ENCODE assay signal across 14 cellular contexts in genomic region chr15:37134244-37134643, GRCh38. TPM values are rescaled to one million over a fixed set of nuclear protein-coding genes. Genes with fewer than 3 reads are reported as not detected.
DNase-seq lines count a peak whose midpoint lies in the region; ATAC-seq, FAIRE-seq and TF ChIP-seq lines count a peak whose summit lies in the region.
"Had no signal": no experiment of that assay in that cellular context is flagged by ENCODE, and none has a peak within 500 bp of the region (broad histone marks: within the 10 kb centered on the region; RNA-seq: fewer than 3 reads in every experiment).

No MANE protein-coding gene starts in this region.

- no peak overlapping the region for H3K4me2 ChIP-seq in HCT116 (ENCODE audit: low read length)

- H2AFZ ChIP-seq in HCT116 (ENCODE audit: low read depth, low read length, poor library complexity, severe bottlenecking) = peak overlapping the region; percentile 90

- H3K9ac ChIP-seq in HCT116 (ENCODE audit: low read length) (no peak overlapping the region), rectal smooth muscle tissue (ENCODE audit: low read length) (no peak overlapping the region)

- TF ChIP-seq CTCF in HCT116 (IDR thresholded peaks at IDR 0.05 in 2 of 3, conservative IDR thresholded peaks at IDR 0.05 in 1 of 3; ENCODE audit: borderline replicate concordance in 1 of 3, insufficient read depth in 1 of 3, low read depth in 2 of 3, low read length in 2 of 3) (no peak), WTC11 (IDR thresholded peaks at IDR 0.05) (0 out of 2 replicates have a peak, but pooled peaks have one; percentile 15)

- no peaks in the 10 kb centered on the region for H3K27me3 ChIP-seq in HCT116 (ENCODE audit: insufficient read depth, low read length)
- no peaks in the 10 kb centered on the region for H3K27me3 ChIP-seq in rectal smooth muscle tissue (ENCODE audit: control insufficient read depth, insufficient read depth, low read length)
- H3K27me3 ChIP-seq: Peyer's patch had no signal

- RAD21 ChIA-PET in HCT116 (lab: Charles Lee; ENCODE audit: low non-redundant PET in 1 of 2, low total read pairs in 2 of 2, uncharacterized antibody in 2 of 2, unreplicated experiment in 2 of 2) = interaction anchor here in 1 of 2 experiments (0.8 kb wide), 1 partner anchor 1083 kb away, joined by 3 read pairs; no protein-coding TSS in a partner anchor

- no peaks in the 10 kb centered on the region for H3K36me3 ChIP-seq in HCT116 (ENCODE audit: control insufficient read depth in 1 of 2, insufficient read depth in 2 of 2, low read length in 2 of 2)
- no peaks in the 10 kb centered on the region for H3K36me3 ChIP-seq in rectal smooth muscle tissue (ENCODE audit: control insufficient read depth, insufficient read depth, low read length)
- H3K36me3 ChIP-seq: HAP-1, Peyer's patch had no signal

- H3K27ac ChIP-seq in HCT116 (ENCODE audit: low read depth, low read length) (no peak overlapping the region), rectal smooth muscle tissue (ENCODE audit: low read depth, low read length) (peak overlapping the region; percentile 57)
- H3K27ac ChIP-seq: Peyer's patch had no signal

- ATAC-seq in HCT116 = no peak
- ATAC-seq in WTC11 = no peak
- ATAC-seq in GM19455 (IDR thresholded peaks at IDR 0.05; ENCODE audit: unreplicated experiment) = no peak
- ATAC-seq in GM19452 (IDR thresholded peaks at IDR 0.05; ENCODE audit: unreplicated experiment) = no peak

- H3K36me3 Mint-ChIP-seq in WTC11 = no peaks in the 10 kb centered on the region
- H3K36me3 Mint-ChIP-seq: CD4-positive, CD25-positive, alpha-beta regulatory T cell; IgD-negative memory B cell had no signal

- no peak for TF ChIP-seq RAD21 in HCT116 (IDR thresholded peaks at IDR 0.05; ENCODE audit: low read depth)

- CTCF ChIA-PET in HCT116 (lab: Charles Lee) (interaction anchor here (0.8 to 3.8 kb wide), 10 partner anchors 10 to 1845 kb away, joined by 3 to 27 read pairs (median 4); no protein-coding TSS in a partner anchor), WTC11 (lab: Charles Lee) (interaction anchor here (0.6 to 1.3 kb wide), 10 partner anchors 16 to 266 kb away, joined by 3 to 5 read pairs (median 3); no protein-coding TSS in a partner anchor)

- no peaks in the 10 kb centered on the region for H3K79me2 ChIP-seq in HCT116 (ENCODE audit: insufficient read depth, low read length)

- no peak overlapping the region for H3K27ac Mint-ChIP-seq in WTC11
- H3K27ac Mint-ChIP-seq: CD4-positive, CD25-positive, alpha-beta regulatory T cell; IgD-negative memory B cell had no signal

- no peaks in the 10 kb centered on the region for H3K4me1 ChIP-seq in HCT116 (ENCODE audit: control insufficient read depth in 1 of 2, insufficient read depth in 2 of 2, low read length in 2 of 2)
- H3K4me1 ChIP-seq in rectal smooth muscle tissue (ENCODE audit: control insufficient read depth, insufficient read depth, low read length) = peaks cover 9% of the 10 kb centered on the region
- H3K4me1 ChIP-seq: Peyer's patch had no signal

- TF ChIP-seq POLR2A in HCT116 (IDR thresholded peaks at IDR 0.05; ENCODE audit: borderline replicate concordance, extremely low read depth, insufficient read depth, insufficient read length) = no peak

- H3K27me3 Mint-ChIP-seq in WTC11 (ENCODE audit: low read depth) = no peaks in the 10 kb centered on the region

- FAIRE-seq in G401.6 (lab: Jason Lieb, UNC) = peak; percentile 8

- H3K9me3 Mint-ChIP-seq in WTC11 = no peaks in the 10 kb centered on the region
- H3K9me3 Mint-ChIP-seq: CD4-positive, CD25-positive, alpha-beta regulatory T cell; IgD-negative memory B cell had no signal

- intact Hi-C loops in HCT116 (cut with micrococcal nuclease) = loop anchor here (1.0 to 10.0 kb wide), 4 partner anchors 251 to 1615 kb away; no protein-coding TSS in a partner anchor

- H3K4me3 Mint-ChIP-seq in WTC11 = no peak overlapping the region
- H3K4me3 Mint-ChIP-seq: CD4-positive, CD25-positive, alpha-beta regulatory T cell; IgD-negative memory B cell had no signal

- H3K4me3 ChIP-seq in HCT116 (replicated peaks in 1 of 2; ENCODE audit: low read depth in 1 of 2, low read length in 2 of 2) (no peak overlapping the region), rectal smooth muscle tissue (ENCODE audit: low read length) (no peak overlapping the region)
- H3K4me3 ChIP-seq: HAP-1, Peyer's patch had no signal

- H3K9me3 ChIP-seq in HCT116 (ENCODE audit: control insufficient read depth in 1 of 2, insufficient read depth in 1 of 2, low read depth in 1 of 2, low read length in 2 of 2) = no peaks in the 10 kb centered on the region
- H3K9me3 ChIP-seq: HAP-1, Peyer's patch had no signal

- H3K4me1 Mint-ChIP-seq in WTC11 = peaks cover 19% of the 10 kb centered on the region
- H3K4me1 Mint-ChIP-seq: IgD-negative memory B cell had no signal

- no TSS peak for BruUV-seq in HCT116 (replicated peaks; lab: Mats Ljungman, UMichigan)

- no peaks in the 10 kb centered on the region for H4K20me1 ChIP-seq in HCT116 (ENCODE audit: insufficient read depth)

- DNase-seq in HCT116 (ENCODE audit: low read depth, low spot score) (no peak), WTC11 (ENCODE audit: low spot score) (no peak), activated T-cell treated with anti-CD3 and anti-CD28 coated beads for 4 hours (no peak)
- DNase-seq: DMS79, NCI-H1436 treated with DMSO at 0.1 percent for 48 hours, Peyer's patch, SIG-M5 had no signal

- no peaks in the 10 kb centered on the region for H3K9me2 ChIP-seq in HCT116 (ENCODE audit: insufficient read depth)

- POLR2A ChIA-PET in HCT116 (lab: Charles Lee) = no interaction called here
- POLR2A ChIA-PET in WTC11 (lab: Charles Lee) = no interaction called here

TF ChIP-seq in HCT116, 20 proteins besides CTCF, POLR2A, EP300 and RAD21 (continues in another document):
- TF ChIP-seq POLR2AphosphoS5 (IDR thresholded peaks at IDR 0.05; ENCODE audit: low read depth, low read length) (no peak), SRF (IDR thresholded peaks at IDR 0.05; ENCODE audit: low read depth) (no peak), ATF3 (IDR thresholded peaks at IDR 0.05) (no peak), SIN3A (IDR thresholded peaks at IDR 0.05; ENCODE audit: low read depth) (no peak), ZFX (IDR thresholded peaks at IDR 0.05) (no peak), CBX3 (IDR thresholded peaks at IDR 0.05; ENCODE audit: low read depth) (no peak)

TF ChIP-seq in WTC11, 78 proteins besides CTCF, POLR2A, EP300 and RAD21 (continues in another document):
- TF ChIP-seq TP53 (CRISPR knock-in tag; IDR thresholded peaks at IDR 0.05) = no peak
- TF ChIP-seq SP1 (CRISPR knock-in tag; conservative IDR thresholded peaks at IDR 0.05) = no peak
- no peak for TF ChIP-seq NR2C2 (CRISPR knock-in tag; IDR thresholded peaks at IDR 0.05)
- TF ChIP-seq RORB (CRISPR knock-in tag; IDR thresholded peaks at IDR 0.05) = no peak
- TF ChIP-seq ATF1 (CRISPR knock-in tag; IDR thresholded peaks at IDR 0.05) = no peak
- TF ChIP-seq CDX4 (CRISPR knock-in tag; IDR thresholded peaks at IDR 0.05; ENCODE audit: borderline replicate concordance) = no peak
- no peak for TF ChIP-seq ZNF425 (CRISPR knock-in tag; conservative IDR thresholded peaks at IDR 0.05)
- TF ChIP-seq MAX (CRISPR knock-in tag; IDR thresholded peaks at IDR 0.05) = no peak
- no peak for TF ChIP-seq STAT6 (CRISPR knock-in tag; conservative IDR thresholded peaks at IDR 0.05; ENCODE audit: low read depth)
- TF ChIP-seq GRHL2 (CRISPR knock-in tag; IDR thresholded peaks at IDR 0.05; ENCODE audit: insufficient replicate concordance, severe bottlenecking) = no peak

RNA-seq across cellular contexts. Expression of gene MEIS2, which starts 33.9 kb away (rescaled TPM):
- total RNA-seq in HCT116 (2021; ENCODE audit: unreplicated experiment) (11.5 TPM), WTC11 (2021) (0.30 to 1.2 TPM (median 0.57 TPM) in 3 replicates)
- polyA plus RNA-seq in HCT116 (2012) = 8.5 and 12.9 TPM in 2 replicates
- total RNA-seq: CD4-positive, CD25-positive, alpha-beta regulatory T cell had no signal
- polyA plus RNA-seq: CD4-positive, CD25-positive, alpha-beta regulatory T cell; IgD-negative memory B cell had no signal
